ENCODE assay signal across 8 cellular contexts in the genomic region with DNA sequence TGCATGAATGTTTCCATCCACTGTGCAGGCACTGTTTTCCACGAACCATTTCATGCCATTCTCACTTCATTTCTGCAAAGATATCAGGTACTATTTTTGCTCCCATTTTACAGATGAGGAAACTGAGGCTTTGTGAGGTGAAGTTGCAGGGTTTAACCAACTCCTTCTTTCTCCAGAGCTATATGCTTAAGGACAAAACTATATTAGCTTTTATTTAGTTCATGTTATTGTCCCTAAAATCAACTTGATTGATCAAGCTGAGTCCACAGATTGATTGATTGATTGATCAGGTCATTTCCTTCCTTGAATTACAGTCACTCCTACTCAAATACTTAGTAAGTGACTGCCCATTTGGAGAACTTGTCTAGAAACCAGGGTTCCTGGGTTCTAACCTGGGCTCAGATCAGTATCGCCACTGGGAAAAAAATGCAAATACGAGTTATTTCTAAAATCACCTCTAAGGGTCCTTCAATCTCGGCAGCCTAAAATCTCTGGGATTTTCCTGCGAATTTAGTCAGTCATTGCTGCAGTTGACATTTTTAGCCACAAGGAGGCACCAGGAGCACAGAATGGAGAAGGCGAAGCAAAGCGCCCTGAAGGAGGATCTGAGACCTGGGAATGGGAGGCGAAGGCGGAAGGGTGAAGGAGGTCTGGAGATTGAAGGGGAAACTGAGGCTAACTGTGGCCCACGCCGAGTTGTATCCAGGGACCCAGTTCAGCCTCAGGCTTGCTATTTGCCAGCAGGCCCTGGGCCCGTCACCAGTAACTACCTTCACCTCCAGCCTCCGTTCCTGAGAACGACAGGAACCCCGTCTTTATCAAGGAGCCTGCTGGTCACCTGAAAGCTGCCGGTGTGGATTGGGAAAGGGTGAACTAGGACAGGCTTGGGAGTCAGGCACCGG. TPM values are rescaled to one million over a fixed set of nuclear protein-coding genes. Genes with fewer than 3 reads are reported as not detected.
DNase-seq lines count a peak whose midpoint lies in the region; ATAC-seq and TF ChIP-seq lines count a peak whose summit lies in the region.

No MANE protein-coding gene starts in this region.

- H3K9ac ChIP-seq in neuronal stem cell (ENCODE audit: low read depth, low read length, poor library complexity) (no peak overlapping the region), subcutaneous abdominal adipose tissue (ENCODE audit: low read length in 5 of 5) (peak overlapping the region in 1 of 5 donors; percentile 64)

- H2BK120ac ChIP-seq in neuronal stem cell (ENCODE audit: low read depth, low read length), result no peak overlapping the region

- peaks cover 3% of the 10 kb centered on the region for H3K27me3 Mint-ChIP-seq in activated T-helper 1 cell treated with anti-CD3 and anti-CD28 coated beads, Interleukin-12 subunit alpha, Interleukin-12 subunit beta, Interleukin-2, Interleukin-4 antibody, amounts not matched to agents 30 ng/mL and 10 ng/mL and 1 ng/mL, durations not matched to agents 14 hours and 24 hours and 36 hours (ENCODE audit: insufficient read depth)

- H3K27me3 ChIP-seq in neuronal stem cell (ENCODE audit: control insufficient read depth in 3 of 3, insufficient read depth in 3 of 3, low read depth in 1 of 3, low read length in 3 of 3) (peaks cover 0 to 28% (median 5%) of the 10 kb centered on the region in 3 experiments), subcutaneous abdominal adipose tissue (ENCODE audit: control insufficient read depth in 5 of 5, insufficient read depth in 4 of 5, low read length in 5 of 5) (peaks cover 0 to 13% (median 2%) of the 10 kb centered on the region in 5 donors)

- ATAC-seq in HG02763 (IDR thresholded peaks at IDR 0.05; ENCODE audit: unreplicated experiment), result no peak

- intact Hi-C loops in activated T-helper 1 cell treated with anti-CD3 and anti-CD28 coated beads, Interleukin-12 subunit alpha, Interleukin-12 subunit beta, Interleukin-2, Interleukin-4 antibody, amounts not matched to agents 30 ng/mL and 10 ng/mL and 1 ng/mL, durations not matched to agents 14 hours and 24 hours and 36 hours (cut with micrococcal nuclease), result loop anchor here (1.0 to 2.0 kb wide), 2 partner anchors 111 to 118 kb away; partner anchors contain the start of gene PINK1

- H2BK5ac ChIP-seq in neuronal stem cell (ENCODE audit: low read length), result no peak overlapping the region

- H2BK15ac ChIP-seq in neuronal stem cell (ENCODE audit: low read length), result no peak overlapping the region

- H2AK5ac ChIP-seq in neuronal stem cell (ENCODE audit: low read depth, low read length), result no peak overlapping the region

- no peak overlapping the region for H4K91ac ChIP-seq in neuronal stem cell (ENCODE audit: low read depth, low read length, poor library complexity)

- H3K27ac ChIP-seq in neuronal stem cell (replicated peaks; ENCODE audit: low read length) (no peak overlapping the region), subcutaneous abdominal adipose tissue (ENCODE audit: low read depth, low read length) (no peak overlapping the region)

- WGBS in neuronal stem cell (ENCODE audit: extremely low coverage in 2 of 2, insufficient read length in 2 of 2, insufficient replicate concordance in 1 of 2), 2 donors, result no CpG with 5 or more reads among the region's 17 CpGs

- H3K14ac ChIP-seq in neuronal stem cell (ENCODE audit: low read length), result no peak overlapping the region

- H3K4me3 Mint-ChIP-seq in activated T-helper 1 cell treated with anti-CD3 and anti-CD28 coated beads, Interleukin-12 subunit alpha, Interleukin-12 subunit beta, Interleukin-2, Interleukin-4 antibody, amounts not matched to agents 30 ng/mL and 10 ng/mL and 1 ng/mL, durations not matched to agents 14 hours and 24 hours and 36 hours, result no peak overlapping the region

- no peak overlapping the region for H2BK12ac ChIP-seq in neuronal stem cell (ENCODE audit: low read length)

- H3K4me2 ChIP-seq in neuronal stem cell (ENCODE audit: insufficient read depth, low read length, poor library complexity, severe bottlenecking), result no peak overlapping the region

- H4K8ac ChIP-seq in neuronal stem cell (ENCODE audit: low read depth, low read length), result no peak overlapping the region

- H3K4me3 ChIP-seq in fibroblast of villous mesenchyme (ENCODE audit: low read depth, low read length) (no peak overlapping the region), neuronal stem cell (ENCODE audit: low read length in 2 of 2) (no peak overlapping the region), subcutaneous abdominal adipose tissue (ENCODE audit: low read depth in 1 of 5, low read length in 5 of 5) (peak overlapping the region in 3 of 5 donors; percentile 33 to 61 (median 44))

- peak; percentile 98 for TF ChIP-seq CTCF in fibroblast of villous mesenchyme (IDR thresholded peaks at IDR 0.05; ENCODE audit: insufficient read depth, low read depth, low read length)

- peak overlapping the region; percentile 4 for H2AFZ ChIP-seq in neuronal stem cell (ENCODE audit: low read length)

- no peak overlapping the region for H3K18ac ChIP-seq in neuronal stem cell (ENCODE audit: low read length)

- H3K27ac Mint-ChIP-seq in activated T-helper 1 cell treated with anti-CD3 and anti-CD28 coated beads, Interleukin-12 subunit alpha, Interleukin-12 subunit beta, Interleukin-2, Interleukin-4 antibody, amounts not matched to agents 30 ng/mL and 10 ng/mL and 1 ng/mL, durations not matched to agents 14 hours and 24 hours and 36 hours, result no peak overlapping the region

- no peaks in the 10 kb centered on the region for H3K79me1 ChIP-seq in neuronal stem cell (ENCODE audit: low read depth, low read length)

- H3K9me3 ChIP-seq in neuronal stem cell (replicated peaks in 1 of 2; ENCODE audit: control insufficient read depth in 2 of 2, insufficient read depth in 1 of 2, low read depth in 1 of 2, low read length in 2 of 2), result no peaks in the 10 kb centered on the region
- H3K9me3 ChIP-seq in subcutaneous abdominal adipose tissue (ENCODE audit: control insufficient read depth in 5 of 5, low read length in 5 of 5), result no peaks in the 10 kb centered on the region

- H3K23ac ChIP-seq in neuronal stem cell (ENCODE audit: low read depth, low read length, poor library complexity), result no peak overlapping the region

- H3K4ac ChIP-seq in neuronal stem cell (ENCODE audit: low read length), result no peak overlapping the region

- H3K36me3 ChIP-seq in neuronal stem cell (replicated peaks in 1 of 2; ENCODE audit: control insufficient read depth in 2 of 2, insufficient read depth in 2 of 2, low read length in 2 of 2), result no peaks in the 10 kb centered on the region
- no peaks in the 10 kb centered on the region for H3K36me3 ChIP-seq in subcutaneous abdominal adipose tissue (ENCODE audit: control insufficient read depth in 5 of 5, insufficient read depth in 5 of 5, low read length in 5 of 5)

- no peaks in the 10 kb centered on the region for H3K36me3 Mint-ChIP-seq in activated T-helper 1 cell treated with anti-CD3 and anti-CD28 coated beads, Interleukin-12 subunit alpha, Interleukin-12 subunit beta, Interleukin-2, Interleukin-4 antibody, amounts not matched to agents 30 ng/mL and 10 ng/mL and 1 ng/mL, durations not matched to agents 14 hours and 24 hours and 36 hours (ENCODE audit: low read depth)

- H3K9me3 Mint-ChIP-seq in activated T-helper 1 cell treated with anti-CD3 and anti-CD28 coated beads, Interleukin-12 subunit alpha, Interleukin-12 subunit beta, Interleukin-2, Interleukin-4 antibody, amounts not matched to agents 30 ng/mL and 10 ng/mL and 1 ng/mL, durations not matched to agents 14 hours and 24 hours and 36 hours, result no peaks in the 10 kb centered on the region

- DNase-seq in DMS153 (lab: John Stamatoyannopoulos, UW), result peak; percentile 66
- DNase-seq in Kasumi-1 (lab: John Stamatoyannopoulos, UW), result peak; percentile 77 to 84
- DNase-seq in RKO (ENCODE audit: low spot score), result peak; percentile 82
- peak; percentile 35 for DNase-seq in activated T-helper 1 cell treated with anti-CD3 and anti-CD28 coated beads, Interleukin-12 subunit alpha, Interleukin-12 subunit beta, Interleukin-2, Interleukin-4 antibody, amounts not matched to agents 30 ng/mL and 10 ng/mL and 1 ng/mL, durations not matched to agents 14 hours and 24 hours and 36 hours (ENCODE audit: low spot score)
- DNase-seq in fibroblast of villous mesenchyme (ENCODE audit: low read depth), result peak; percentile 81
- DNase-seq in neuronal stem cell (ENCODE audit: low spot score), result peak; percentile 81

- H3K4me1 ChIP-seq in neuronal stem cell (ENCODE audit: control insufficient read depth in 2 of 2, insufficient read depth in 1 of 2, low read depth in 1 of 2, low read length in 2 of 2) (no peaks in the 10 kb centered on the region), subcutaneous abdominal adipose tissue (ENCODE audit: control insufficient read depth in 5 of 5, insufficient read depth in 5 of 5, low read length in 5 of 5) (peaks cover 0 to 7% (median 3%) of the 10 kb centered on the region in 5 donors)

- no peaks in the 10 kb centered on the region for H3K4me1 Mint-ChIP-seq in activated T-helper 1 cell treated with anti-CD3 and anti-CD28 coated beads, Interleukin-12 subunit alpha, Interleukin-12 subunit beta, Interleukin-2, Interleukin-4 antibody, amounts not matched to agents 30 ng/mL and 10 ng/mL and 1 ng/mL, durations not matched to agents 14 hours and 24 hours and 36 hours (ENCODE audit: low read depth)

RNA-seq across cellular contexts. Expression of gene MUL1, which starts 14.3 kb away (rescaled TPM):
- total RNA-seq in activated T-helper 1 cell treated with anti-CD3 and anti-CD28 coated beads, Interleukin-12 subunit alpha, Interleukin-12 subunit beta, Interleukin-2, Interleukin-4 antibody, amounts not matched to agents 30 ng/mL and 10 ng/mL and 1 ng/mL, durations not matched to agents 14 hours and 24 hours and 36 hours, result 22.0 and 22.8 TPM in 2 replicates
- 26.4 and 28.1 TPM in 2 replicates for total RNA-seq in fibroblast of villous mesenchyme
- 10.7 TPM for polyA plus RNA-seq in neuronal stem cell (2013, experiment 1 of 2)
- 10.3 TPM for polyA plus RNA-seq in neuronal stem cell (2013, experiment 2 of 2)

RNA-seq across cellular contexts. Expression of gene FAM43B, which starts 30.2 kb away (rescaled TPM):
- not detected in 2 replicates for total RNA-seq in activated T-helper 1 cell treated with anti-CD3 and anti-CD28 coated beads, Interleukin-12 subunit alpha, Interleukin-12 subunit beta, Interleukin-2, Interleukin-4 antibody, amounts not matched to agents 30 ng/mL and 10 ng/mL and 1 ng/mL, durations not matched to agents 14 hours and 24 hours and 36 hours
- total RNA-seq in fibroblast of villous mesenchyme, result under 0.01 TPM in 1 of 2 replicates, not detected in the other
- 1.6 TPM for polyA plus RNA-seq in neuronal stem cell (2013, experiment 1 of 2)
- 1.5 TPM for polyA plus RNA-seq in neuronal stem cell (2013, experiment 2 of 2)

RNA-seq across cellular contexts. Expression of gene CAMK2N1, which starts 36.2 kb away (rescaled TPM):
- 1.8 and 1.9 TPM in 2 replicates for total RNA-seq in activated T-helper 1 cell treated with anti-CD3 and anti-CD28 coated beads, Interleukin-12 subunit alpha, Interleukin-12 subunit beta, Interleukin-2, Interleukin-4 antibody, amounts not matched to agents 30 ng/mL and 10 ng/mL and 1 ng/mL, durations not matched to agents 14 hours and 24 hours and 36 hours
- total RNA-seq in fibroblast of villous mesenchyme, result 8.4 and 9.5 TPM in 2 replicates
- 61.9 TPM for polyA plus RNA-seq in neuronal stem cell (2013, experiment 1 of 2)
- polyA plus RNA-seq in neuronal stem cell (2013, experiment 2 of 2), result 63.1 TPM

Comparison
In these comparisons a context has a peak if more than half of its experiments do, and no peak if none do; other contexts are left out.
1. H3K4me3 ChIP-seq: peak in subcutaneous abdominal adipose tissue (3 of 5); none in fibroblast of villous mesenchyme (single experiment) and neuronal stem cell (0 of 2).
2. Peak in every context shown above with its lines, with median percentiles within 50 percentile points of each other: DNase-seq.